Comparison of ENCODE assay signal across 24 cellular contexts in the genomic region with DNA sequence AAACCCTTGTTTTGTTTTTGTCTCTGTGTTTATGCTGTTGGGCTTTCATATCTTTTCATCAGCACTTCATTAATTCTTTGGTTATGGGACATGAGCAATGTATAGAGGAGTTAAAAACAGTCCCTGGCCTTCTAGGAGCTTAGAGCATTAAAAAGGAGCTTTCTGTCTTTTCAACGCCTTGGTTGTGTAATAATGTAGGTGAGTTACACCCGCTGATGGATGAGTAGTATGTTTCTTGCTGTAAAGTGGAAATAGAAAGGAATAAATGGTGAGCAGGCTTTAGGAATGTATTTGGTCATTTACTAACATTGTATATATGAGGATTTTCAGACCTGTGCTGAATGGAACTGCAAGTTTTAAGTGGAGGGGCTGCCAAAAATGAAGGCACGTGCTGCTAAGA.
"Had no signal": no experiment of that assay in that cellular context is flagged by ENCODE, and none has a peak within 500 bp of the region (broad histone marks: within the 10 kb centered on the region; RNA-seq: fewer than 3 reads in every experiment).

No MANE protein-coding gene starts in this region.

- H3K4me1 Mint-ChIP-seq: activated B cell treated with CpG ODN at 0.5 μM for 24 hours; activated CD4-positive, alpha-beta T cell treated with anti-CD3 and anti-CD28 coated beads for 36 hours; activated naive CD8-positive, alpha-beta T cell treated with anti-CD3 and anti-CD28 coated beads for 36 hours; activated T-helper 17 cell treated with anti-CD3 and anti-CD28 coated beads, Interleukin-2, amount 50 U/mL, for 72 hours had no signal

- DNase-seq: activated B cell treated with CpG ODN at 0.5 μM for 24 hours; activated CD4-positive, alpha-beta T cell treated with anti-CD3 and anti-CD28 coated beads for 36 hours; activated CD4-positive, alpha-beta T cell treated with anti-CD3 and anti-CD28 coated beads, Interleukin-2, amount 50 U/mL, for 4 hours; activated CD8-positive, alpha-beta memory T cell treated with anti-CD3 and anti-CD28 coated beads for 24 hours; activated CD8-positive, alpha-beta memory T cell treated with anti-CD3 and anti-CD28 coated beads, Interleukin-2, amount 50 U/mL, for 4 hours; activated naive CD4-positive, alpha-beta T cell treated with Interleukin-2 at 50 U/mL for 16 hours; activated naive CD8-positive, alpha-beta T cell treated with anti-CD3 and anti-CD28 coated beads for 36 hours; activated T-cell treated with anti-CD3 and anti-CD28 coated beads, Interleukin-2, amount 50 U/mL, for 24 hours; amniotic stem cell; dermis blood vessel endothelial cell; effector CD8-positive, alpha-beta T cell; gastrocnemius medialis; hypothalamus; left ventricle myocardium inferior; occipital lobe; posterior cingulate gyrus; spleen; stimulated activated CD4-positive, alpha-beta T cell treated with anti-CD3 and anti-CD28 coated beads, Interleukin-4, amount 100 ng/mL, for 1 hour; stimulated activated naive CD8-positive, alpha-beta T cell treated with anti-CD3 and anti-CD28 coated beads, Interleukin-15, Interleukin-2, amounts not matched to agents 100 U/mL and 50 U/mL, for 24 hours; T1000; upper lobe of right lung had no signal

- H3K9me3 ChIP-seq: gastrocnemius medialis, left ventricle myocardium inferior, spleen, upper lobe of right lung had no signal

- H3K36me3 Mint-ChIP-seq: activated naive CD8-positive, alpha-beta T cell treated with anti-CD3 and anti-CD28 coated beads for 36 hours had no signal

- H3K36me3 ChIP-seq: gastrocnemius medialis, left ventricle myocardium inferior, spleen, upper lobe of right lung had no signal

- H3K4me3 Mint-ChIP-seq: activated B cell treated with CpG ODN at 0.5 μM for 24 hours; activated CD4-positive, alpha-beta T cell treated with anti-CD3 and anti-CD28 coated beads for 36 hours; activated naive CD8-positive, alpha-beta T cell treated with anti-CD3 and anti-CD28 coated beads for 36 hours; activated T-cell treated with anti-CD3 and anti-CD28 coated beads, Interleukin-2, amount 50 U/mL, for 24 hours; activated T-helper 17 cell treated with anti-CD3 and anti-CD28 coated beads, Interleukin-2, amount 50 U/mL, for 72 hours; neural crest cell; T-helper 1 cell treated with Interleukin-12 subunit alpha and Interleukin-12 subunit beta and Interleukin-4 antibody, amounts not matched to agents 30 μg/mL and 1 μg/mL, for 36 hours had no signal

- H3K27me3 ChIP-seq: gastrocnemius medialis, spleen, upper lobe of right lung had no signal

- H3K4me3 ChIP-seq: gastrocnemius medialis, left ventricle myocardium inferior, spleen, upper lobe of right lung had no signal

- H3K9me3 Mint-ChIP-seq: activated B cell treated with CpG ODN at 0.5 μM for 24 hours; activated naive CD8-positive, alpha-beta T cell treated with anti-CD3 and anti-CD28 coated beads for 36 hours; activated T-cell treated with anti-CD3 and anti-CD28 coated beads, Interleukin-2, amount 50 U/mL, for 24 hours; activated T-helper 17 cell treated with anti-CD3 and anti-CD28 coated beads, Interleukin-2, amount 50 U/mL, for 72 hours; neural crest cell; T-helper 1 cell treated with Interleukin-12 subunit alpha and Interleukin-12 subunit beta and Interleukin-4 antibody, amounts not matched to agents 30 μg/mL and 1 μg/mL, for 36 hours had no signal

- H3K27ac ChIP-seq: gastrocnemius medialis, left ventricle myocardium inferior, spleen, upper lobe of right lung had no signal

- H3K27ac Mint-ChIP-seq: activated B cell treated with CpG ODN at 0.5 μM for 24 hours; activated CD4-positive, alpha-beta T cell treated with anti-CD3 and anti-CD28 coated beads for 36 hours; activated naive CD8-positive, alpha-beta T cell treated with anti-CD3 and anti-CD28 coated beads for 36 hours; activated T-cell treated with anti-CD3 and anti-CD28 coated beads, Interleukin-2, amount 50 U/mL, for 24 hours; activated T-helper 17 cell treated with anti-CD3 and anti-CD28 coated beads, Interleukin-2, amount 50 U/mL, for 72 hours; T-helper 1 cell treated with Interleukin-12 subunit alpha and Interleukin-12 subunit beta and Interleukin-4 antibody, amounts not matched to agents 30 μg/mL and 1 μg/mL, for 36 hours had no signal
